In the genomic region with DNA sequence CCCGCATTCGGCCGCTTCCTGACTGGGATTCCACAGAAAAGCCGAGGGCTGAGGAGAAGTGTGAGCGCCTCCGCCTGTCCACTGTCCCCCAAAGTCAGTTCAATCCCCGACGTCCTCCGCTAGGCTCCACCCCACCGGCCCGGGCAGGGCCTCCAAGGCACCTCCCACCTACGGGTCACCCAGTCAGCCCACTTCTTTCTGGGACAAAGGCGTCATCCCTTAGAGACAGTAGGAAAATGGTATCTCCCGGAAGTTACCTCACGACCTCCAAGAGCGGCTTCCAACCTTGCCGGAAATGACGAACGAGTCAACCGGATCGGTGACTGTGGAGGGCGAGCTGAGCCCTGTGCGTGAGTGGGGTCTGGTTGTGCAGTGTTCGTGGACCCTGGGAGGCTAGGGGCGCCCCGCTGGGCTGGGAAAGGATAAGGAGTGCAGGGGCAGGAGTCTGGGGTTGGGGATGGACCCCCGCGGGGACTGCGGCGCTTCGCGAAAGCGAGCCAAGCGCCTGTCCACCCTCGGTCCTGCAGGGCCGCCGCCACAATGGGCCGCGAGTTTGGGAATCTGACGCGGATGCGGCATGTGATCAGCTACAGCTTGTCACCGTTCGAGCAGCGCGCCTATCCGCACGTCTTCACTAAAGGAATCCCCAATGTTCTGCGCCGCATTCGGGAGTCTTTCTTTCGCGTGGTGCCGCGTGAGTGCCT, we compare ENCODE assay signal across 1 cellular context.
TF ChIP-seq lines count a peak whose summit lies in the region.

A gene with protein sequence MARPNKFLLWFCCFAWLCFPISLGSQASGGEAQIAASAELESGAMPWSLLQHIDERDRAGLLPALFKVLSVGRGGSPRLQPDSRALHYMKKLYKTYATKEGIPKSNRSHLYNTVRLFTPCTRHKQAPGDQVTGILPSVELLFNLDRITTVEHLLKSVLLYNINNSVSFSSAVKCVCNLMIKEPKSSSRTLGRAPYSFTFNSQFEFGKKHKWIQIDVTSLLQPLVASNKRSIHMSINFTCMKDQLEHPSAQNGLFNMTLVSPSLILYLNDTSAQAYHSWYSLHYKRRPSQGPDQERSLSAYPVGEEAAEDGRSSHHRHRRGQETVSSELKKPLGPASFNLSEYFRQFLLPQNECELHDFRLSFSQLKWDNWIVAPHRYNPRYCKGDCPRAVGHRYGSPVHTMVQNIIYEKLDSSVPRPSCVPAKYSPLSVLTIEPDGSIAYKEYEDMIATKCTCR (minus strand): TSS at position 128 of the 704 bp plus-strand sequence. CDS start 1,936 bp downstream, outside the sequence.
A gene (plus strand): TSS at position 301 of the 704 bp plus-strand sequence. CDS start 240 bp downstream, at position 541.

TF ChIP-seq in K562, 482 proteins besides CTCF, POLR2A, EP300 and RAD21 (continued from another document and continues in another):
- TF ChIP-seq, protein P1, sequence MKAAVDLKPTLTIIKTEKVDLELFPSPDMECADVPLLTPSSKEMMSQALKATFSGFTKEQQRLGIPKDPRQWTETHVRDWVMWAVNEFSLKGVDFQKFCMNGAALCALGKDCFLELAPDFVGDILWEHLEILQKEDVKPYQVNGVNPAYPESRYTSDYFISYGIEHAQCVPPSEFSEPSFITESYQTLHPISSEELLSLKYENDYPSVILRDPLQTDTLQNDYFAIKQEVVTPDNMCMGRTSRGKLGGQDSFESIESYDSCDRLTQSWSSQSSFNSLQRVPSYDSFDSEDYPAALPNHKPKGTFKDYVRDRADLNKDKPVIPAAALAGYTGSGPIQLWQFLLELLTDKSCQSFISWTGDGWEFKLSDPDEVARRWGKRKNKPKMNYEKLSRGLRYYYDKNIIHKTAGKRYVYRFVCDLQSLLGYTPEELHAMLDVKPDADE (conservative IDR thresholded peaks at IDR 0.05; ENCODE audit: control insufficient read depth, low read depth, low read length): 0 out of 2 replicates have a peak, but pooled peaks have one; percentile 36
- TF ChIP-seq POLR3A (IDR thresholded peaks at IDR 0.05; ENCODE audit: borderline replicate concordance, extremely low read depth, insufficient read depth, insufficient read length) (no peak), SAP30 (IDR thresholded peaks at IDR 0.05; ENCODE audit: borderline replicate concordance, insufficient read depth, low read depth, low read length, poor library complexity, severe bottlenecking) (peak; percentile 87), ZNF134 (CRISPR knock-in tag; conservative IDR thresholded peaks at IDR 0.05) (no peak), ZNF316 (IDR thresholded peaks at IDR 0.05) (no peak), KAT7 (CRISPR knock-in tag; IDR thresholded peaks at IDR 0.05; ENCODE audit: borderline replicate concordance) (0 out of 2 replicates have a peak, but pooled peaks have one; percentile 83), TRIM24 (IDR thresholded peaks at IDR 0.05) (peak in 1 of 2 experiments; percentile 52; a peak in 2 of 4 replicates), ARNT (IDR thresholded peaks at IDR 0.05) (no peak), PCBP2 (IDR thresholded peaks at IDR 0.05; ENCODE audit: low read depth, low read length, poor library complexity, severe bottlenecking) (no peak), SIN3A (IDR thresholded peaks at IDR 0.05; ENCODE audit: borderline replicate concordance in 2 of 2, control insufficient read depth in 1 of 2, low read depth in 2 of 2, low read length in 2 of 2) (peak; percentile 44 to 51; a peak in 2 of 4 replicates), RB1 (IDR thresholded peaks at IDR 0.05; ENCODE audit: low read depth) (no peak), KLF6 (CRISPR knock-in tag; IDR thresholded peaks at IDR 0.05; ENCODE audit: borderline replicate concordance) (no peak), ZNF507 (tag; conservative IDR thresholded peaks at IDR 0.05) (no peak), ZNF717 (CRISPR knock-in tag; IDR thresholded peaks at IDR 0.05) (no peak), XRCC5 (IDR thresholded peaks at IDR 0.05; ENCODE audit: low read depth, low read length) (peak; percentile 62; the same call in 1 of the 2 replicates), ZNF785 (CRISPR knock-in tag; IDR thresholded peaks at IDR 0.05) (no peak), SP2 (IDR thresholded peaks at IDR 0.05; ENCODE audit: extremely low read depth, low read depth, low read length, poor library complexity, severe bottlenecking) (no peak), NFYB (IDR thresholded peaks at IDR 0.05; ENCODE audit: extremely low read depth, insufficient read length) (no peak), HMG20B (CRISPR knock-in tag; IDR thresholded peaks at IDR 0.05) (no peak), SRSF7 (optimal IDR thresholded peaks at IDR 0.05; ENCODE audit: low read depth, low read length) (no peak), CHD4 (IDR thresholded peaks at IDR 0.05; ENCODE audit: insufficient read depth, insufficient replicate concordance, low read depth, low read length, poor library complexity, severe bottlenecking) (no peak)
- TF ChIP-seq, protein P2, sequence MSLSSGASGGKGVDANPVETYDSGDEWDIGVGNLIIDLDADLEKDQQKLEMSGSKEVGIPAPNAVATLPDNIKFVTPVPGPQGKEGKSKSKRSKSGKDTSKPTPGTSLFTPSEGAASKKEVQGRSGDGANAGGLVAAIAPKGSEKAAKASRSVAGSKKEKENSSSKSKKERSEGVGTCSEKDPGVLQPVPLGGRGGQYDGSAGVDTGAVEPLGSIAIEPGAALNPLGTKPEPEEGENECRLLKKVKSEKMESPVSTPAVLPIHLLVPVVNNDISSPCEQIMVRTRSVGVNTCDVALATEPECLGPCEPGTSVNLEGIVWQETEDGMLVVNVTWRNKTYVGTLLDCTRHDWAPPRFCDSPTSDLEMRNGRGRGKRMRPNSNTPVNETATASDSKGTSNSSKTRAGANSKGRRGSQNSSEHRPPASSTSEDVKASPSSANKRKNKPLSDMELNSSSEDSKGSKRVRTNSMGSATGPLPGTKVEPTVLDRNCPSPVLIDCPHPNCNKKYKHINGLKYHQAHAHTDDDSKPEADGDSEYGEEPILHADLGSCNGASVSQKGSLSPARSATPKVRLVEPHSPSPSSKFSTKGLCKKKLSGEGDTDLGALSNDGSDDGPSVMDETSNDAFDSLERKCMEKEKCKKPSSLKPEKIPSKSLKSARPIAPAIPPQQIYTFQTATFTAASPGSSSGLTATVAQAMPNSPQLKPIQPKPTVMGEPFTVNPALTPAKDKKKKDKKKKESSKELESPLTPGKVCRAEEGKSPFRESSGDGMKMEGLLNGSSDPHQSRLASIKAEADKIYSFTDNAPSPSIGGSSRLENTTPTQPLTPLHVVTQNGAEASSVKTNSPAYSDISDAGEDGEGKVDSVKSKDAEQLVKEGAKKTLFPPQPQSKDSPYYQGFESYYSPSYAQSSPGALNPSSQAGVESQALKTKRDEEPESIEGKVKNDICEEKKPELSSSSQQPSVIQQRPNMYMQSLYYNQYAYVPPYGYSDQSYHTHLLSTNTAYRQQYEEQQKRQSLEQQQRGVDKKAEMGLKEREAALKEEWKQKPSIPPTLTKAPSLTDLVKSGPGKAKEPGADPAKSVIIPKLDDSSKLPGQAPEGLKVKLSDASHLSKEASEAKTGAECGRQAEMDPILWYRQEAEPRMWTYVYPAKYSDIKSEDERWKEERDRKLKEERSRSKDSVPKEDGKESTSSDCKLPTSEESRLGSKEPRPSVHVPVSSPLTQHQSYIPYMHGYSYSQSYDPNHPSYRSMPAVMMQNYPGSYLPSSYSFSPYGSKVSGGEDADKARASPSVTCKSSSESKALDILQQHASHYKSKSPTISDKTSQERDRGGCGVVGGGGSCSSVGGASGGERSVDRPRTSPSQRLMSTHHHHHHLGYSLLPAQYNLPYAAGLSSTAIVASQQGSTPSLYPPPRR (CRISPR knock-in tag; IDR thresholded peaks at IDR 0.05; ENCODE audit: borderline replicate concordance): 0 out of 2 replicates have a peak, but pooled peaks have one; percentile 61
- TF ChIP-seq, protein P3, sequence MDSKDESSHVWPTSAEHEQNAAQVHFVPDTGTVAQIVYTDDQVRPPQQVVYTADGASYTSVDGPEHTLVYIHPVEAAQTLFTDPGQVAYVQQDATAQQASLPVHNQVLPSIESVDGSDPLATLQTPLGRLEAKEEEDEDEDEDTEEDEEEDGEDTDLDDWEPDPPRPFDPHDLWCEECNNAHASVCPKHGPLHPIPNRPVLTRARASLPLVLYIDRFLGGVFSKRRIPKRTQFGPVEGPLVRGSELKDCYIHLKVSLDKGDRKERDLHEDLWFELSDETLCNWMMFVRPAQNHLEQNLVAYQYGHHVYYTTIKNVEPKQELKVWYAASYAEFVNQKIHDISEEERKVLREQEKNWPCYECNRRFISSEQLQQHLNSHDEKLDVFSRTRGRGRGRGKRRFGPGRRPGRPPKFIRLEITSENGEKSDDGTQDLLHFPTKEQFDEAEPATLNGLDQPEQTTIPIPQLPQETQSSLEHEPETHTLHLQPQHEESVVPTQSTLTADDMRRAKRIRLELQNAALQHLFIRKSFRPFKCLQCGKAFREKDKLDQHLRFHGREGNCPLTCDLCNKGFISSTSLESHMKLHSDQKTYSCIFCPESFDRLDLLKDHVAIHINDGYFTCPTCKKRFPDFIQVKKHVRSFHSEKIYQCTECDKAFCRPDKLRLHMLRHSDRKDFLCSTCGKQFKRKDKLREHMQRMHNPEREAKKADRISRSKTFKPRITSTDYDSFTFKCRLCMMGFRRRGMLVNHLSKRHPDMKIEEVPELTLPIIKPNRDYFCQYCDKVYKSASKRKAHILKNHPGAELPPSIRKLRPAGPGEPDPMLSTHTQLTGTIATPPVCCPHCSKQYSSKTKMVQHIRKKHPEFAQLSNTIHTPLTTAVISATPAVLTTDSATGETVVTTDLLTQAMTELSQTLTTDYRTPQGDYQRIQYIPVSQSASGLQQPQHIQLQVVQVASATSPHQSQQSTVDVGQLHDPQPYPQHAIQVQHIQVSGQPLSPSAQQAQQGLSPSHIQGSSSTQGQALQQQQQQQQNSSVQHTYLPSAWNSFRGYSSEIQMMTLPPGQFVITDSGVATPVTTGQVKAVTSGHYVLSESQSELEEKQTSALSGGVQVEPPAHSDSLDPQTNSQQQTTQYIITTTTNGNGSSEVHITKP (IDR thresholded peaks at IDR 0.05; ENCODE audit: partially characterized antibody): peak; percentile 99
- TF ChIP-seq, protein P4, sequence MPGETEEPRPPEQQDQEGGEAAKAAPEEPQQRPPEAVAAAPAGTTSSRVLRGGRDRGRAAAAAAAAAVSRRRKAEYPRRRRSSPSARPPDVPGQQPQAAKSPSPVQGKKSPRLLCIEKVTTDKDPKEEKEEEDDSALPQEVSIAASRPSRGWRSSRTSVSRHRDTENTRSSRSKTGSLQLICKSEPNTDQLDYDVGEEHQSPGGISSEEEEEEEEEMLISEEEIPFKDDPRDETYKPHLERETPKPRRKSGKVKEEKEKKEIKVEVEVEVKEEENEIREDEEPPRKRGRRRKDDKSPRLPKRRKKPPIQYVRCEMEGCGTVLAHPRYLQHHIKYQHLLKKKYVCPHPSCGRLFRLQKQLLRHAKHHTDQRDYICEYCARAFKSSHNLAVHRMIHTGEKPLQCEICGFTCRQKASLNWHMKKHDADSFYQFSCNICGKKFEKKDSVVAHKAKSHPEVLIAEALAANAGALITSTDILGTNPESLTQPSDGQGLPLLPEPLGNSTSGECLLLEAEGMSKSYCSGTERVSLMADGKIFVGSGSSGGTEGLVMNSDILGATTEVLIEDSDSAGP (CRISPR knock-in tag; IDR thresholded peaks at IDR 0.05): peak; percentile 66; the same call in 1 of the 2 replicates
- TF ChIP-seq, protein P5, sequence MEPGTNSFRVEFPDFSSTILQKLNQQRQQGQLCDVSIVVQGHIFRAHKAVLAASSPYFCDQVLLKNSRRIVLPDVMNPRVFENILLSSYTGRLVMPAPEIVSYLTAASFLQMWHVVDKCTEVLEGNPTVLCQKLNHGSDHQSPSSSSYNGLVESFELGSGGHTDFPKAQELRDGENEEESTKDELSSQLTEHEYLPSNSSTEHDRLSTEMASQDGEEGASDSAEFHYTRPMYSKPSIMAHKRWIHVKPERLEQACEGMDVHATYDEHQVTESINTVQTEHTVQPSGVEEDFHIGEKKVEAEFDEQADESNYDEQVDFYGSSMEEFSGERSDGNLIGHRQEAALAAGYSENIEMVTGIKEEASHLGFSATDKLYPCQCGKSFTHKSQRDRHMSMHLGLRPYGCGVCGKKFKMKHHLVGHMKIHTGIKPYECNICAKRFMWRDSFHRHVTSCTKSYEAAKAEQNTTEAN (CRISPR knock-in tag; IDR thresholded peaks at IDR 0.05): no peak
- TF ChIP-seq, protein P6, sequence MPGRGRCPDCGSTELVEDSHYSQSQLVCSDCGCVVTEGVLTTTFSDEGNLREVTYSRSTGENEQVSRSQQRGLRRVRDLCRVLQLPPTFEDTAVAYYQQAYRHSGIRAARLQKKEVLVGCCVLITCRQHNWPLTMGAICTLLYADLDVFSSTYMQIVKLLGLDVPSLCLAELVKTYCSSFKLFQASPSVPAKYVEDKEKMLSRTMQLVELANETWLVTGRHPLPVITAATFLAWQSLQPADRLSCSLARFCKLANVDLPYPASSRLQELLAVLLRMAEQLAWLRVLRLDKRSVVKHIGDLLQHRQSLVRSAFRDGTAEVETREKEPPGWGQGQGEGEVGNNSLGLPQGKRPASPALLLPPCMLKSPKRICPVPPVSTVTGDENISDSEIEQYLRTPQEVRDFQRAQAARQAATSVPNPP (IDR thresholded peaks at IDR 0.05; ENCODE audit: borderline replicate concordance, insufficient read depth, insufficient read length): no peak
- TF ChIP-seq, protein P7, sequence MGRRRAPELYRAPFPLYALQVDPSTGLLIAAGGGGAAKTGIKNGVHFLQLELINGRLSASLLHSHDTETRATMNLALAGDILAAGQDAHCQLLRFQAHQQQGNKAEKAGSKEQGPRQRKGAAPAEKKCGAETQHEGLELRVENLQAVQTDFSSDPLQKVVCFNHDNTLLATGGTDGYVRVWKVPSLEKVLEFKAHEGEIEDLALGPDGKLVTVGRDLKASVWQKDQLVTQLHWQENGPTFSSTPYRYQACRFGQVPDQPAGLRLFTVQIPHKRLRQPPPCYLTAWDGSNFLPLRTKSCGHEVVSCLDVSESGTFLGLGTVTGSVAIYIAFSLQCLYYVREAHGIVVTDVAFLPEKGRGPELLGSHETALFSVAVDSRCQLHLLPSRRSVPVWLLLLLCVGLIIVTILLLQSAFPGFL (CRISPR knock-in tag; IDR thresholded peaks at IDR 0.05): no peak
- TF ChIP-seq, protein P8, sequence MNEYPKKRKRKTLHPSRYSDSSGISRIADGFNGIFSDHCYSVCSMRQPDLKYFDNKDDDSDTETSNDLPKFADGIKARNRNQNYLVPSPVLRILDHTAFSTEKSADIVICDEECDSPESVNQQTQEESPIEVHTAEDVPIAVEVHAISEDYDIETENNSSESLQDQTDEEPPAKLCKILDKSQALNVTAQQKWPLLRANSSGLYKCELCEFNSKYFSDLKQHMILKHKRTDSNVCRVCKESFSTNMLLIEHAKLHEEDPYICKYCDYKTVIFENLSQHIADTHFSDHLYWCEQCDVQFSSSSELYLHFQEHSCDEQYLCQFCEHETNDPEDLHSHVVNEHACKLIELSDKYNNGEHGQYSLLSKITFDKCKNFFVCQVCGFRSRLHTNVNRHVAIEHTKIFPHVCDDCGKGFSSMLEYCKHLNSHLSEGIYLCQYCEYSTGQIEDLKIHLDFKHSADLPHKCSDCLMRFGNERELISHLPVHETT (CRISPR knock-in tag; conservative IDR thresholded peaks at IDR 0.05 in 1 of 2, IDR thresholded peaks at IDR 0.05 in 1 of 2): 0 out of 4 replicates have a peak, but pooled peaks of 1 of the 2 experiments have one; percentile 36
